Comparison of ENCODE assay signal across 8 cellular contexts in genomic region chr15:92654662-92655061, GRCh38. TPM values are rescaled to one million over a fixed set of nuclear protein-coding genes. Genes with fewer than 3 reads are reported as not detected.
A peak's percentile ranks its signal among the peaks of the same experiment; 100 is the strongest.
DNase-seq lines count a peak whose midpoint lies in the region; ATAC-seq and TF ChIP-seq lines count a peak whose summit lies in the region.

No MANE protein-coding gene starts in this region.

- H3K27ac Mint-ChIP-seq in activated T-cell treated with anti-CD3 and anti-CD28 coated beads, Interleukin-2, amount 50 U/mL, for 24 hours = no peak overlapping the region

- peaks cover 58% of the 10 kb centered on the region for H3K27me3 Mint-ChIP-seq in activated T-cell treated with anti-CD3 and anti-CD28 coated beads, Interleukin-2, amount 50 U/mL, for 24 hours

- H3K9me3 ChIP-seq in iPS-18a (ENCODE audit: control insufficient read depth, low read depth, low read length) (no peaks in the 10 kb centered on the region), suprapubic skin (no peaks in the 10 kb centered on the region)

- WGBS in suprapubic skin = 63% methylated on average over 7 of the region's 7 CpGs

- TF ChIP-seq EP300 in suprapubic skin (IDR thresholded peaks at IDR 0.05) = no peak

- peaks cover 11% of the 10 kb centered on the region for H3K4me1 ChIP-seq in iPS-18a (ENCODE audit: control insufficient read depth, low read depth, low read length)
- peaks cover 20% of the 10 kb centered on the region for H3K4me1 ChIP-seq in suprapubic skin

- peak overlapping the region; percentile 49 for H3K4me3 ChIP-seq in iPS-18a (ENCODE audit: low read length)
- peak overlapping the region; percentile 57 for H3K4me3 ChIP-seq in suprapubic skin

- H3K36me3 Mint-ChIP-seq in activated T-cell treated with anti-CD3 and anti-CD28 coated beads, Interleukin-2, amount 50 U/mL, for 24 hours (ENCODE audit: low read depth) = no peaks in the 10 kb centered on the region

- H3K36me3 ChIP-seq in iPS-18a (ENCODE audit: control insufficient read depth, low read depth, low read length) = no peaks in the 10 kb centered on the region
- H3K36me3 ChIP-seq in suprapubic skin = no peaks in the 10 kb centered on the region

- H3K4me3 Mint-ChIP-seq in activated T-cell treated with anti-CD3 and anti-CD28 coated beads, Interleukin-2, amount 50 U/mL, for 24 hours = peak overlapping the region; percentile 44

- DNase-seq in activated T-cell treated with anti-CD3 and anti-CD28 coated beads, Interleukin-2, amount 50 U/mL, for 24 hours = no peak
- DNase-seq in activated T-cell treated with anti-CD3 and anti-CD28 coated beads, Interleukin-2, amount 50 U/mL, for 1 hour = no peak
- DNase-seq in SHP77 treated with DMSO at 0.1 percent for 48 hours (lab: John Stamatoyannopoulos, UW) = peak; percentile 31
- no peak for DNase-seq in suprapubic skin (ENCODE audit: low spot score in 2 of 2)
- no peak for DNase-seq in SKM-1 treated with dmso at 0.1 percent for 144 hours (lab: John Stamatoyannopoulos, UW; ENCODE audit: unreplicated experiment)

- ATAC-seq in HG03159 (IDR thresholded peaks at IDR 0.05; ENCODE audit: unreplicated experiment) = no peak
- no peak for ATAC-seq in GM21526 (IDR thresholded peaks at IDR 0.05; ENCODE audit: low FRiP score, unreplicated experiment)

- no peak for TF ChIP-seq CTCF in suprapubic skin (IDR thresholded peaks at IDR 0.05)

- no peak overlapping the region for H3K9ac ChIP-seq in iPS-18a (ENCODE audit: low read length)

- H3K27ac ChIP-seq in iPS-18a (ENCODE audit: low read length) (no peak overlapping the region), suprapubic skin (peak overlapping the region; percentile 27)

- no peaks in the 10 kb centered on the region for H3K9me3 Mint-ChIP-seq in activated T-cell treated with anti-CD3 and anti-CD28 coated beads, Interleukin-2, amount 50 U/mL, for 24 hours

- TF ChIP-seq POLR2A in suprapubic skin (IDR thresholded peaks at IDR 0.05) = no peak

- H3K4me1 Mint-ChIP-seq in activated T-cell treated with anti-CD3 and anti-CD28 coated beads, Interleukin-2, amount 50 U/mL, for 24 hours (ENCODE audit: low read depth) = peaks cover 7% of the 10 kb centered on the region

- H3K27me3 ChIP-seq in iPS-18a (ENCODE audit: control insufficient read depth, insufficient read depth, low read length) = peaks cover 24% of the 10 kb centered on the region
- peaks cover 18% of the 10 kb centered on the region for H3K27me3 ChIP-seq in suprapubic skin

RNA-seq across cellular contexts. Expression of gene FAM174B, which starts 0.9 kb away (rescaled TPM):
- 10 to 100 TPM in 3 of 4 donors, 1 to 10 TPM in 1; 6.2 to 24.0 (median 18.3) TPM for total RNA-seq in suprapubic skin
